ENCODE assay signal across 17 cellular contexts in the genomic region with DNA sequence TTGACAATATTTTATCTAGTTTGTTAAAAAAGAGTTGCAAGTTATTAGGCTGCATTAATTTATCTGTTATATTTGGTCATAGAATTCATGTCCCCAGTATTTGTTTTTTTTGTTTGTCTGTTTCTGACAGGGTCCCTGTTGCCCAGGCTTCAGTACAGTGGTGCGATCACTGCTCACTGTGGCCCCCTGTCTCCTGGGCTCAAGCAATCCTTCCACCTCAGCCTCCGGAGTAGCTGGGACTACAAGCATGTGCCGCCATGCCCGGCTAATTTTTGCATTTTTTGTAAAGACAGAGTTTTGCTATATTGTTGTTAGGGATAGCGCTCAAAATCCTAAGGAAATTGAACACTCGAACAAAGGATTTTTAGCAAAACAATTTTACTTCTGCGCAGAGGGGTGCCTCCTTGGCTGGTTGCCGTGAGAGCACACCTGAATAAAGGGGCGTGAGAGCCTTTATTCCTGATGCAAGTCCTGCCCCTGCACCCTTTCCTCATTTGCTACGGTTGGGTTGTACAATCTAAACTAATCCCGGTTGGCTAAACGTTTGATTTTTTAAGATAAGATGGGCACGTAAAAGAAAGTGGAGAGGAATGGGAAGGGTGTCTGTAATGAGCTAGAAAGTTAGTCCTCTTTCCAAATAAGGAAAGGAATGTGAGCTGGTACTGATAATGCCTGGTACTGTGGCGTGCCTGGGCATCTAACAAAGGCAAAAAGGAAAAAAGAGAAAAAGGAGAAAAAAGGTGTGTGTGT.
DNase-seq lines count a peak whose midpoint lies in the region; ATAC-seq, FAIRE-seq and TF ChIP-seq lines count a peak whose summit lies in the region.
"Had no signal": no experiment of that assay in that cellular context is flagged by ENCODE, and none has a peak within 500 bp of the region (broad histone marks: within the 10 kb centered on the region; RNA-seq: fewer than 3 reads in every experiment).

No MANE protein-coding gene starts in this region.

- H3K27ac Mint-ChIP-seq in GM23338 (peak overlapping the region; percentile 87), progenitor cell of endocrine pancreas (peak overlapping the region; percentile 90)
- no peak overlapping the region for H3K27ac Mint-ChIP-seq in activated CD8-positive, alpha-beta T cell treated with anti-CD3 and anti-CD28 coated beads for 36 hours
- H3K27ac Mint-ChIP-seq: activated T-cell treated with anti-CD3 and anti-CD28 coated beads, Interleukin-2, amount 50 U/mL, for 72 hours had no signal

- H3K27ac ChIP-seq in GM23338 (ENCODE audit: low read depth) (peak overlapping the region; percentile 30; the same call in 1 of the 2 replicates), ascending aorta (peak overlapping the region; percentile 68 to 69)
- H3K27ac ChIP-seq: HL-60 had no signal

- FAIRE-seq in urothelium cell line (lab: Jason Lieb, UNC): no peak
- FAIRE-seq: GM12878 had no signal

- H3K9me2 ChIP-seq in GM23338 (ENCODE audit: insufficient read depth): no peaks in the 10 kb centered on the region

- no peaks in the 10 kb centered on the region for H3K79me2 ChIP-seq in GM23338 (replicated peaks; ENCODE audit: insufficient read depth)

- POLR2A ChIA-PET in activated CD8-positive, alpha-beta T cell treated with anti-CD3 and anti-CD28 coated beads for 36 hours (lab: Charles Lee): no interaction called here

- H3K4me1 Mint-ChIP-seq in GM23338: peaks cover 17% of the 10 kb centered on the region
- peaks cover 8% of the 10 kb centered on the region for H3K4me1 Mint-ChIP-seq in progenitor cell of endocrine pancreas (ENCODE audit: low read depth)
- H3K4me1 Mint-ChIP-seq in activated CD8-positive, alpha-beta T cell treated with anti-CD3 and anti-CD28 coated beads for 36 hours (ENCODE audit: low read depth): peaks cover 2% of the 10 kb centered on the region

- TF ChIP-seq CTCF in GM23338 (conservative IDR thresholded peaks at IDR 0.05; ENCODE audit: low read depth in 2 of 2) (peak; percentile 65 to 70), ascending aorta (IDR thresholded peaks at IDR 0.05) (peak in 2 of 3 experiments; percentile 18 to 37), progenitor cell of endocrine pancreas (IDR thresholded peaks at IDR 0.05; ENCODE audit: unreplicated experiment) (no peak)
- TF ChIP-seq CTCF in activated CD8-positive, alpha-beta T cell treated with anti-CD3 and anti-CD28 coated beads for 36 hours (IDR thresholded peaks at IDR 0.05): no peak

- no peaks in the 10 kb centered on the region for H3K9me3 Mint-ChIP-seq in GM23338
- no peaks in the 10 kb centered on the region for H3K9me3 Mint-ChIP-seq in progenitor cell of endocrine pancreas (ENCODE audit: low read depth)
- H3K9me3 Mint-ChIP-seq in activated CD8-positive, alpha-beta T cell treated with anti-CD3 and anti-CD28 coated beads for 36 hours: no peaks in the 10 kb centered on the region
- H3K9me3 Mint-ChIP-seq: activated T-cell treated with anti-CD3 and anti-CD28 coated beads, Interleukin-2, amount 50 U/mL, for 72 hours had no signal

- intact Hi-C loops in ascending aorta (cut with DNase I) (loop anchor here (5.0 kb wide), 2 partner anchors 41 to 54 kb away; no protein-coding TSS in a partner anchor), left cardiac atrium (cut with DNase I) (no loop called here)
- intact Hi-C loops in activated CD8-positive, alpha-beta T cell treated with anti-CD3 and anti-CD28 coated beads for 36 hours (cut with micrococcal nuclease): no loop called here

- no peaks in the 10 kb centered on the region for H3F3A ChIP-seq in GM23338 (replicated peaks; ENCODE audit: low read depth)

- H3K4me1 ChIP-seq in GM23338 (ENCODE audit: insufficient read depth) (peaks cover 7% of the 10 kb centered on the region; the same call in 1 of the 2 replicates), ascending aorta (peaks cover 0 to 16% of the 10 kb centered on the region in 2 donors)

- H3K9me3 ChIP-seq in ascending aorta: no peaks in the 10 kb centered on the region

- CTCF ChIA-PET in activated CD8-positive, alpha-beta T cell treated with anti-CD3 and anti-CD28 coated beads for 36 hours (lab: Charles Lee): no interaction called here

- peak overlapping the region; percentile 21; the same call in 1 of the 2 replicates for H3K4me3 ChIP-seq in GM23338
- peak overlapping the region; percentile 28 to 60 for H3K4me3 ChIP-seq in ascending aorta
- H3K4me3 ChIP-seq: GM12878 had no signal

- H3K4me2 ChIP-seq in GM23338: no peak overlapping the region

- no peaks in the 10 kb centered on the region for H3K36me3 Mint-ChIP-seq in GM23338 (ENCODE audit: low read depth)
- no peaks in the 10 kb centered on the region for H3K36me3 Mint-ChIP-seq in progenitor cell of endocrine pancreas (ENCODE audit: insufficient read depth)
- no peaks in the 10 kb centered on the region for H3K36me3 Mint-ChIP-seq in activated CD8-positive, alpha-beta T cell treated with anti-CD3 and anti-CD28 coated beads for 36 hours (ENCODE audit: low read depth)

- no peaks in the 10 kb centered on the region for H4K20me1 ChIP-seq in GM23338 (replicated peaks; ENCODE audit: insufficient read depth)

- peak overlapping the region; percentile 13; the same call in 1 of the 3 replicates for H3K4me3 Mint-ChIP-seq in GM23338
- H3K4me3 Mint-ChIP-seq in progenitor cell of endocrine pancreas (ENCODE audit: low read depth): peak overlapping the region; percentile 66
- H3K4me3 Mint-ChIP-seq in activated CD8-positive, alpha-beta T cell treated with anti-CD3 and anti-CD28 coated beads for 36 hours: no peak overlapping the region
- H3K4me3 Mint-ChIP-seq: activated T-cell treated with anti-CD3 and anti-CD28 coated beads, Interleukin-2, amount 50 U/mL, for 72 hours had no signal

- H3K27me3 ChIP-seq in GM23338 (ENCODE audit: insufficient read depth) (no peaks in the 10 kb centered on the region), ascending aorta (no peaks in the 10 kb centered on the region)

- no peak overlapping the region for H2AFZ ChIP-seq in GM23338

- no peaks in the 10 kb centered on the region for H3K27me3 Mint-ChIP-seq in GM23338 (ENCODE audit: insufficient read depth, low read depth, poor library complexity)
- no peaks in the 10 kb centered on the region for H3K27me3 Mint-ChIP-seq in progenitor cell of endocrine pancreas
- no peaks in the 10 kb centered on the region for H3K27me3 Mint-ChIP-seq in activated CD8-positive, alpha-beta T cell treated with anti-CD3 and anti-CD28 coated beads for 36 hours

- peak; percentile 99 for ATAC-seq in GM23338
- ATAC-seq in left cardiac atrium: peak; percentile 63 to 80
- no peak for ATAC-seq in activated CD8-positive, alpha-beta T cell treated with anti-CD3 and anti-CD28 coated beads for 36 hours
- ATAC-seq: activated T-cell treated with anti-CD3 and anti-CD28 coated beads, Interleukin-2, amount 50 U/mL, for 72 hours; GM12878 had no signal

- no peaks in the 10 kb centered on the region for H3K36me3 ChIP-seq in GM23338 (ENCODE audit: insufficient read depth)
- no peaks in the 10 kb centered on the region for H3K36me3 ChIP-seq in ascending aorta

- DNase-seq in GM23338 (ENCODE audit: low spot score) (peak; percentile 63), ascending aorta (ENCODE audit: low spot score in 2 of 2) (no peak), left cardiac atrium (no peak), progenitor cell of endocrine pancreas (ENCODE audit: low spot score, unreplicated experiment) (no peak), foreskin melanocyte (no peak), NCI-H345 treated with DMSO at 0.1 percent for 48 hours (lab: John Stamatoyannopoulos, UW; ENCODE audit: unreplicated experiment) (no peak), urothelium cell line (ENCODE audit: low spot score) (no peak)
- no peak for DNase-seq in activated CD8-positive, alpha-beta T cell treated with anti-CD3 and anti-CD28 coated beads for 36 hours
- DNase-seq: activated CD4-positive, alpha-beta T cell treated with anti-CD3 and anti-CD28 coated beads for 48 hours; activated T-cell treated with anti-CD3 and anti-CD28 coated beads, Interleukin-2, amount 50 U/mL, for 72 hours; AML-193; DMS79 treated with DMSO at 0.1 percent for 48 hours; midbrain; OCI-M1; T-helper 1 cell had no signal

TF ChIP-seq in GM23338, 12 proteins besides CTCF, POLR2A, EP300 and RAD21 (continues in another document):
- no peak for TF ChIP-seq EZH2phosphoT487 (IDR thresholded peaks at IDR 0.05; ENCODE audit: unreplicated experiment)

Comparison
In these comparisons a context has a peak if more than half of its experiments do, and no peak if none do; other contexts are left out.
1. CTCF ChIP-seq: peak in GM23338 (2 of 2) and ascending aorta (2 of 3); none in progenitor cell of endocrine pancreas (single experiment) and activated CD8-positive, alpha-beta T cell treated with anti-CD3 and anti-CD28 coated beads for 36 hours (single experiment).